Comparison of ENCODE assay signal across 12 cellular contexts in genomic region chr17:45384800-45385262, GRCh38. TPM values are rescaled to one million over a fixed set of nuclear protein-coding genes. Genes with fewer than 3 reads are reported as not detected.
A peak's percentile ranks its signal among the peaks of the same experiment; 100 is the strongest.
DNase-seq lines count a peak whose midpoint lies in the region; ATAC-seq and TF ChIP-seq lines count a peak whose summit lies in the region.
"Had no signal": no experiment of that assay in that cellular context is flagged by ENCODE, and none has a peak within 500 bp of the region (broad histone marks: within the 10 kb centered on the region; RNA-seq: fewer than 3 reads in every experiment).

No MANE protein-coding gene starts in this region.

- no peaks in the 10 kb centered on the region for H3K9me3 ChIP-seq in right atrium auricular region
- H3K9me3 ChIP-seq: lower lobe of right lung, vagina had no signal

- H3K27me3 ChIP-seq in right atrium auricular region = no peaks in the 10 kb centered on the region
- H3K27me3 ChIP-seq: vagina had no signal

- H3K4me1 ChIP-seq in right atrium auricular region = peaks cover 0 to 39% of the 10 kb centered on the region in 2 donors

- H3K27ac Mint-ChIP-seq in T-cell = no peak overlapping the region

- CTCF ChIA-PET in T-cell (lab: Charles Lee) = interaction anchor here (0.5 to 2.9 kb wide), 12 partner anchors 9 to 249 kb away, joined by 3 to 57 read pairs (median 4); partner anchors contain the start of genes ACBD4 (in 1 of the 2) and MAP3K14 (in 1 of the 2)

- H3K27me3 Mint-ChIP-seq in T-cell = peaks cover 3 to 13% of the 10 kb centered on the region in 2 donors

- TF ChIP-seq CTCF in right atrium auricular region (IDR thresholded peaks at IDR 0.05) = no peak

- peaks cover 7 to 22% (median 13%) of the 10 kb centered on the region in 3 donors for H3K4me1 Mint-ChIP-seq in T-cell

- H3K4me3 Mint-ChIP-seq in T-cell = no peak overlapping the region

- H3K36me3 Mint-ChIP-seq in T-cell = no peaks in the 10 kb centered on the region
- H3K36me3 Mint-ChIP-seq: naive B cell had no signal

- intact Hi-C loops in Right ventricle myocardium superior (cut with DNase I) = loop anchor here (2.0 kb wide), 2 partner anchors 106 to 166 kb away; no protein-coding TSS in a partner anchor

- DNase-seq in Right ventricle myocardium superior (no peak), right atrium auricular region (ENCODE audit: low spot score) (no peak), left lobe of liver (ENCODE audit: low spot score) (peak; percentile 64), NCI-H2171 (lab: John Stamatoyannopoulos, UW) (no peak), T-cell (no peak), hepatic stellate cell (ENCODE audit: low spot score) (no peak)

- no peak overlapping the region for H3K4me3 ChIP-seq in right atrium auricular region
- H3K4me3 ChIP-seq: lower lobe of right lung, PC-9, vagina had no signal

- H3K27ac ChIP-seq in right atrium auricular region = peak overlapping the region in 1 of 2 donors; percentile 51
- H3K27ac ChIP-seq in angular gyrus (ENCODE audit: low read depth, low read length) = peak overlapping the region; percentile 13
- H3K27ac ChIP-seq: lower lobe of right lung, PC-9, vagina had no signal

- no peaks in the 10 kb centered on the region for H3K36me3 ChIP-seq in right atrium auricular region
- H3K36me3 ChIP-seq: lower lobe of right lung, vagina had no signal

- ATAC-seq in Right ventricle myocardium superior (ENCODE audit: poor library complexity) (peak; percentile 56), left lobe of liver (peak; percentile 84), T-cell (replicated peaks in 1 of 4) (no peak)
- ATAC-seq in activated CD4-positive, CD25-positive, alpha-beta regulatory T cell treated with anti-CD3 and anti-CD28 coated beads, Interleukin-2, amount 50 U/mL, for 24 hours = no peak

- no peaks in the 10 kb centered on the region for H3K9me3 Mint-ChIP-seq in T-cell
- H3K9me3 Mint-ChIP-seq: naive B cell had no signal

- POLR2A ChIA-PET in T-cell (lab: Charles Lee) = no interaction called here

RNA-seq across cellular contexts. Expression of gene ARHGAP27, which starts 47.8 kb away (rescaled TPM):
- 30.4 TPM for total RNA-seq in Right ventricle myocardium superior
- total RNA-seq in right atrium auricular region = 10 to 100 TPM; 18.9 to 21.9 TPM
- 6.5 TPM for total RNA-seq in left lobe of liver
- 100 to 1,000 TPM in 3 of 5 donors, 10 to 100 TPM in 2; 56.4 to 120 (median 113) TPM for total RNA-seq in T-cell

Comparison
In these comparisons a context has a peak if more than half of its experiments do, and no peak if none do; other contexts are left out.
1. ATAC-seq: peak in Right ventricle myocardium superior (single experiment) and left lobe of liver (single experiment); none in T-cell (0 of 4) and activated CD4-positive, CD25-positive, alpha-beta regulatory T cell treated with anti-CD3 and anti-CD28 coated beads, Interleukin-2, amount 50 U/mL, for 24 hours (0 of 2).